ENCODE assay signal across 8 cellular contexts in genomic region chrX:72572248-72573157, GRCh38. TPM values are rescaled to one million over a fixed set of nuclear protein-coding genes. Genes with fewer than 3 reads are reported as not detected.
DNase-seq lines count a peak whose midpoint lies in the region; FAIRE-seq and TF ChIP-seq lines count a peak whose summit lies in the region.

TSS of gene HDAC8 (minus strand) at chrX:72572843. CDS start at chrX:72572761, 82 bp downstream.

- H3K27ac ChIP-seq in thyroid gland: peak within 1 kb of the TSS; percentile 19 to 77 (median 39)

- H3K4me3 ChIP-seq in fibroblast of villous mesenchyme (ENCODE audit: low read depth, low read length) (peak within 1 kb of the TSS; percentile 79), thyroid gland (replicated peaks in 1 of 3) (peak within 1 kb of the TSS in 2 of 3 donors; percentile 43 to 62)

- peak; percentile 61 for DNase-seq in GDM1 (lab: John Stamatoyannopoulos, UW)
- peak; percentile 36 for DNase-seq in H54 (ENCODE audit: insufficient read length, low spot score)
- peak; percentile 63 to 72 for DNase-seq in Kasumi-1 (lab: John Stamatoyannopoulos, UW)
- peak; percentile 45 for DNase-seq in RCC 7860 (ENCODE audit: low spot score)
- peak; percentile 69 for DNase-seq in activated effector memory CD4-positive, alpha-beta T cell treated with anti-CD3 and anti-CD28 coated beads, Interleukin-2, amount 50 U/mL, for 16 hours
- DNase-seq in fibroblast of villous mesenchyme (ENCODE audit: low read depth): peak; percentile 80
- peak; percentile 53 to 71 for DNase-seq in thyroid gland

- TF ChIP-seq CTCF in fibroblast of villous mesenchyme (IDR thresholded peaks at IDR 0.05; ENCODE audit: insufficient read depth, low read depth, low read length) (no peak), nephron (IDR thresholded peaks at IDR 0.05; ENCODE audit: unreplicated experiment in 3 of 3) (no peak), thyroid gland (IDR thresholded peaks at IDR 0.05) (no peak)

- TF ChIP-seq POLR2A in H54 (IDR thresholded peaks at IDR 0.05; ENCODE audit: low read depth, low read length) (peak; percentile 21; the same call in 1 of the 2 replicates), thyroid gland (IDR thresholded peaks at IDR 0.05) (peak in 1 of 2 donors; percentile 10)

- FAIRE-seq in H54 (lab: Jason Lieb, UNC) (peak; percentile 45), RCC 7860 (lab: Jason Lieb, UNC) (no peak)

- peaks cover 3% of the 10 kb centered on the region for H3K9me3 Mint-ChIP-seq in nephron

- H3K36me3 ChIP-seq in thyroid gland: peaks cover 0 to 7% of the 10 kb centered on the region in 2 donors

- peaks cover 14% of the 10 kb centered on the region for H3K36me3 Mint-ChIP-seq in nephron (ENCODE audit: low read depth)

- no peaks in the 10 kb centered on the region for H3K4me1 ChIP-seq in thyroid gland

- H3K9me3 ChIP-seq in thyroid gland: no peaks in the 10 kb centered on the region

- peak within 1 kb of the TSS; percentile 89 to 95 (median 95) for H3K27ac Mint-ChIP-seq in nephron

- no peaks in the 10 kb centered on the region for H3K27me3 ChIP-seq in thyroid gland

- intact Hi-C loops in thyroid gland (cut with DNase I): no loop called here

- WGBS in thyroid gland, 2 donors: 0 to 1% methylated on average over 16 to 31 of the region's 36 CpGs

- no peaks in the 10 kb centered on the region for H3K27me3 Mint-ChIP-seq in nephron (ENCODE audit: low read depth)

- peak within 1 kb of the TSS; percentile 87 to 94 (median 90) for H3K4me3 Mint-ChIP-seq in nephron

- no peaks in the 10 kb centered on the region for H3K4me1 Mint-ChIP-seq in nephron

RNA-seq across cellular contexts. Expression of gene HDAC8, which starts in this region (rescaled TPM):
- total RNA-seq in fibroblast of villous mesenchyme: 25.8 and 28.1 TPM in 2 replicates
- total RNA-seq in thyroid gland: 10 to 100 TPM; 46.5 to 74.9 (median 55.4) TPM

Comparison
In these comparisons a context has a peak if more than half of its experiments do, and no peak if none do; other contexts are left out.
1. Peak in every context shown above with its lines: DNase-seq, H3K4me3 ChIP-seq and H3K27ac ChIP-seq.